Comparison of ENCODE assay signal across 21 cellular contexts in genomic region chr5:117095322-117095721, GRCh38.
A peak's percentile ranks its signal among the peaks of the same experiment; 100 is the strongest.
DNase-seq lines count a peak whose midpoint lies in the region; ATAC-seq, FAIRE-seq and TF ChIP-seq lines count a peak whose summit lies in the region.
"Had no signal": no experiment of that assay in that cellular context is flagged by ENCODE, and none has a peak within 500 bp of the region (broad histone marks: within the 10 kb centered on the region; RNA-seq: fewer than 3 reads in every experiment).

No MANE protein-coding gene starts in this region.

- H3K4me1 ChIP-seq in HAP-1 (peaks cover 22% of the 10 kb centered on the region), GM12878 (ENCODE audit: control insufficient read depth, insufficient read depth, low read length) (no peaks in the 10 kb centered on the region), smooth muscle cell (ENCODE audit: low read depth) (peaks cover 24% of the 10 kb centered on the region)

- H3K4me2 ChIP-seq in GM12878 (ENCODE audit: control insufficient read depth, insufficient read depth) (no peak overlapping the region), smooth muscle cell (peak overlapping the region; percentile 17)
- H3K4me2 ChIP-seq: KMS-11 had no signal

- CTCF ChIA-PET in GM12878 (lab: Yijun Ruan, JAX) = no interaction called here

- DNase-seq in HAP-1 (ENCODE audit: low spot score in 2 of 2) (peak; percentile 57 to 80), GM12878 (ENCODE audit: low read depth, low spot score) (no peak), nephron progenitor cell (no peak), smooth muscle cell (lab: John Stamatoyannopoulos, UW; ENCODE audit: unreplicated experiment) (no peak), NCI-H1694 treated with DMSO at 0.1 percent for 48 hours (lab: John Stamatoyannopoulos, UW) (no peak), ecto neural progenitor cell (ENCODE audit: low spot score) (no peak), activated T-cell treated with anti-CD3 and anti-CD28 coated beads for 4 hours (no peak)
- DNase-seq: C1 segment of cervical spinal cord; CD4-positive, alpha-beta memory T cell; COR-L47; DMS53; MM.1S; NCI-H1694; NCI-H2081; NCI-H345; NCI-H510A treated with DMSO at 0.1 percent for 48 hours; NCI-H748 treated with DMSO at 0.1 percent for 48 hours had no signal

- H3K27ac ChIP-seq in GM12878 (ENCODE audit: control insufficient read depth, insufficient read depth) = no peak overlapping the region
- no peak overlapping the region for H3K27ac ChIP-seq in smooth muscle cell (ENCODE audit: low read depth)
- H3K27ac ChIP-seq: HL-60, KMS-11 had no signal

- no peak for FAIRE-seq in GM12878 (lab: Jason Lieb, UNC)

- H3K4me3 Mint-ChIP-seq in nephron progenitor cell = peak overlapping the region; percentile 1
- H3K4me3 Mint-ChIP-seq: CD4-positive, alpha-beta memory T cell; IgD-negative memory B cell had no signal

- H3K4me1 Mint-ChIP-seq in nephron progenitor cell = peaks cover 42% of the 10 kb centered on the region
- H3K4me1 Mint-ChIP-seq: CD4-positive, alpha-beta memory T cell; IgD-negative memory B cell had no signal

- ATAC-seq in GM12878 = peak; percentile 28; the same call in 2 of the 3 replicates
- ATAC-seq: HCT116 had no signal

- intact Hi-C loops in GM12878 (cut with micrococcal nuclease; ENCODE audit: unreplicated experiment) = no loop called here

- H3K9me3 ChIP-seq in HAP-1 (no peaks in the 10 kb centered on the region), GM12878 (replicated peaks; ENCODE audit: control insufficient read depth, insufficient read depth, low read length) (no peaks in the 10 kb centered on the region; the same call in 2 of the 3 replicates), smooth muscle cell (replicated peaks; ENCODE audit: low read depth) (no peaks in the 10 kb centered on the region)

- H3K27me3 Mint-ChIP-seq in nephron progenitor cell (ENCODE audit: low read depth, poor library complexity) = no peaks in the 10 kb centered on the region
- H3K27me3 Mint-ChIP-seq: CD4-positive, alpha-beta memory T cell; IgD-negative memory B cell had no signal

- H2AFZ ChIP-seq in GM12878 (ENCODE audit: control insufficient read depth, low read depth, low read length) (no peak overlapping the region), smooth muscle cell (ENCODE audit: low read depth) (peak overlapping the region; percentile 89)

- H3K27ac Mint-ChIP-seq in nephron progenitor cell = peak overlapping the region; percentile 97
- H3K27ac Mint-ChIP-seq: CD4-positive, alpha-beta memory T cell; IgD-negative memory B cell had no signal

- no peaks in the 10 kb centered on the region for H3K36me3 ChIP-seq in HAP-1 (replicated peaks)
- H3K36me3 ChIP-seq in GM12878 (ENCODE audit: control insufficient read depth in 2 of 2, insufficient read depth in 2 of 2, low read length in 1 of 2) = no peaks in the 10 kb centered on the region
- H3K36me3 ChIP-seq in smooth muscle cell (ENCODE audit: low read depth) = no peaks in the 10 kb centered on the region

- in situ Hi-C loops in HAP-1 (cut with MboI; ENCODE audit: low sequenced_read_pairs) (no loop called here), GM12878 (cut with MboI) (no loop called here)

- TF ChIP-seq CTCF in GM12878 (IDR thresholded peaks at IDR 0.05 in 2 of 3, conservative IDR thresholded peaks at IDR 0.05 in 1 of 3; ENCODE audit: control insufficient read depth in 2 of 3, extremely low read depth in 1 of 3, insufficient read depth in 1 of 3, low read depth in 3 of 3, low read length in 3 of 3) = no peak
- TF ChIP-seq CTCF in nephron progenitor cell (IDR thresholded peaks at IDR 0.05) = no peak
- no peak for TF ChIP-seq CTCF in smooth muscle cell (IDR thresholded peaks at IDR 0.05; ENCODE audit: borderline replicate concordance, insufficient read depth, poor library complexity, severe bottlenecking)

- no peak overlapping the region for H3K4me3 ChIP-seq in HAP-1
- no peak overlapping the region for H3K4me3 ChIP-seq in GM12878
- H3K4me3 ChIP-seq in smooth muscle cell = no peak overlapping the region

- no peaks in the 10 kb centered on the region for H3F3A ChIP-seq in smooth muscle cell (ENCODE audit: low read depth)

- POLR2A ChIA-PET in GM12878 (lab: Charles Lee) = no interaction called here

- peaks cover 5% of the 10 kb centered on the region for H3K36me3 Mint-ChIP-seq in nephron progenitor cell (ENCODE audit: low read depth)
- H3K36me3 Mint-ChIP-seq: CD4-positive, alpha-beta memory T cell had no signal

- no TSS peak for BruUV-seq in GM12878 (replicated peaks; lab: Mats Ljungman, UMichigan)

- RAD21 ChIA-PET in GM12878 (lab: Charles Lee; ENCODE audit: unreplicated experiment) = interaction anchor here (1.2 kb wide), 1 partner anchor 519 kb away, joined by 3 read pairs; no protein-coding TSS in a partner anchor

- H3K9me3 Mint-ChIP-seq in nephron progenitor cell = peaks cover 4% of the 10 kb centered on the region
- H3K9me3 Mint-ChIP-seq: IgD-negative memory B cell had no signal

- no peaks in the 10 kb centered on the region for H3K27me3 ChIP-seq in HAP-1 (ENCODE audit: low read depth)
- no peaks in the 10 kb centered on the region for H3K27me3 ChIP-seq in GM12878 (replicated peaks in 1 of 2; ENCODE audit: control insufficient read depth in 2 of 2, insufficient read depth in 2 of 2, low read length in 1 of 2)
- no peaks in the 10 kb centered on the region for H3K27me3 ChIP-seq in smooth muscle cell (ENCODE audit: low read depth)

- 15% methylated on average over 3 of the region's 3 CpGs for WGBS in GM12878 (ENCODE audit: insufficient coverage, insufficient replicate concordance, low lambda C conversion rate, missing lambda C conversion rate)
- WGBS in smooth muscle cell (ENCODE audit: low lambda C conversion rate) = 34% methylated on average over 3 of the region's 3 CpGs

- no peak overlapping the region for H3K9ac ChIP-seq in GM12878 (ENCODE audit: control insufficient read depth, insufficient read depth, low read length)
- H3K9ac ChIP-seq in smooth muscle cell (ENCODE audit: low read depth) = no peak overlapping the region
- H3K9ac ChIP-seq: KMS-11 had no signal

- SMC1A ChIA-PET in GM12878 (lab: Charles Lee; ENCODE audit: uncharacterized antibody, unreplicated experiment) = interaction anchor here (0.6 to 1.0 kb wide), 2 partner anchors 526 to 958 kb away, joined by 3 read pairs; no protein-coding TSS in a partner anchor

- TF ChIP-seq RAD21 in GM12878 (IDR thresholded peaks at IDR 0.05; ENCODE audit: insufficient read depth, low read depth, low read length) = no peak

- H3K79me2 ChIP-seq in GM12878 (ENCODE audit: control insufficient read depth, insufficient read depth, low read length) (no peaks in the 10 kb centered on the region), smooth muscle cell (ENCODE audit: low read depth) (no peaks in the 10 kb centered on the region)

- TF ChIP-seq EP300 in GM12878 (IDR thresholded peaks at IDR 0.05; ENCODE audit: borderline replicate concordance in 1 of 2, control insufficient read depth in 1 of 2, low read depth in 2 of 2, low read length in 2 of 2) = no peak

- TF ChIP-seq POLR2A in GM12878 (IDR thresholded peaks at IDR 0.05; ENCODE audit: low read depth, low read length) = no peak

- no peaks in the 10 kb centered on the region for H4K20me1 ChIP-seq in GM12878 (ENCODE audit: control insufficient read depth, insufficient read depth)
- H4K20me1 ChIP-seq in smooth muscle cell (ENCODE audit: low read depth) = no peaks in the 10 kb centered on the region

TF ChIP-seq in GM12878, 131 proteins besides CTCF, POLR2A, EP300 and RAD21:
- TF ChIP-seq LARP7 (IDR thresholded peaks at IDR 0.05) (no peak), MXI1 (IDR thresholded peaks at IDR 0.05; ENCODE audit: low read depth, low read length) (no peak), SPI1 (IDR thresholded peaks at IDR 0.05; ENCODE audit: borderline replicate concordance, insufficient read depth, low read depth, low read length) (0 out of 2 replicates have a peak, but pooled peaks have one; percentile 26), MTA2 (IDR thresholded peaks at IDR 0.05; ENCODE audit: low read depth) (0 out of 2 replicates have a peak, but pooled peaks have one; percentile 72), NR2F1 (conservative IDR thresholded peaks at IDR 0.05) (0 out of 2 replicates have a peak, but pooled peaks have one; percentile 14), MEF2B (IDR thresholded peaks at IDR 0.05; ENCODE audit: partially characterized antibody, poor library complexity, severe bottlenecking) (peak; percentile 32), ZNF687 (IDR thresholded peaks at IDR 0.05) (no peak), RELA (IDR thresholded peaks at IDR 0.05; ENCODE audit: borderline replicate concordance, partially characterized antibody) (no peak), RFX5 (IDR thresholded peaks at IDR 0.05; ENCODE audit: low read depth, low read length) (no peak)

Comparison
In these comparisons a context has a peak if more than half of its experiments do, and no peak if none do; other contexts are left out.
1. DNase-seq: peak in HAP-1 (2 of 2); none in GM12878 (single experiment), nephron progenitor cell (single experiment), smooth muscle cell (single experiment), NCI-H1694 treated with DMSO at 0.1 percent for 48 hours (single experiment), ecto neural progenitor cell (single experiment) and activated T-cell treated with anti-CD3 and anti-CD28 coated beads for 4 hours (single experiment).